ENCODE assay signal across 21 cellular contexts in the genomic region with DNA sequence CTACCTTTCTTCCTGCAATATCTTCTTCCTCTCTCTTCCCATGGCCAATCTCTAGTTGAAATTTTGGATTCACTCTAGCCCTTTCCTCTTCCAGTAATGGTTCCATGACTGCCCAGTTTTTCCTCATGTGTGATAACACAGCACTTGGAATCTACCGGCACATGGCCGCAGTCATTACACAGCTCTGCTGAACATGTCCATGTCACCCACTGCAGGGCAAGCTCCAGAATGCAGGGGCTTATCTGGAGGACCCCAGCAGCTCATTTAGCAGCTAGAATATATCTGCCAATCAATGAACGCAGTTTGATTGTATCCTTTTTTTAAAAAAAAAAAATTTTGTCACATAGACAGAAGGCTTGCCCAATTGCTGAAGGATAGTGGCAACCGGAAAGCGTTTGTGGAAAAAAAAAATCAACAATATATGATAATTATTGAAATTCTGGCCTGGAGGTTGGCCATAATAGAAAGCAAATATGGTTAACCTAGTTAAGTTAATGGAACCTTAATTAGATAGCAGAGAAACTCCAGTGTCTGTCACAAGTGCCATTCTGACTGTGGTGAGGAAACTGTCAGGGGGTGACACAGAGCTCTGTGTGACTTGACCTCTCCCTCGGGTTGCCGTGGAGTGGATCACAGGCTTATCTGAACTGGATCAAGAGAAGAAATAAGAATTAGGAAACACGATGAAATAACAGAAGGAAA.
DNase-seq lines count a peak whose midpoint lies in the region; ATAC-seq, FAIRE-seq and TF ChIP-seq lines count a peak whose summit lies in the region.
"Had no signal": no experiment of that assay in that cellular context is flagged by ENCODE, and none has a peak within 500 bp of the region (broad histone marks: within the 10 kb centered on the region; RNA-seq: fewer than 3 reads in every experiment).

No MANE protein-coding gene starts in this region.

- TF ChIP-seq CTCF in BE2C (IDR thresholded peaks at IDR 0.05; ENCODE audit: low read depth, low read length) (peak; percentile 60), SK-N-SH (IDR thresholded peaks at IDR 0.05) (no peak), glutamatergic neuron (IDR thresholded peaks at IDR 0.05; ENCODE audit: partially characterized antibody, unreplicated experiment) (no peak)

- H3K4me3 Mint-ChIP-seq in glutamatergic neuron (ENCODE audit: unreplicated experiment): no peak overlapping the region
- H3K4me3 Mint-ChIP-seq: CD4-positive, CD25-positive, alpha-beta regulatory T cell; CD8-positive, alpha-beta T cell had no signal

- TF ChIP-seq RAD21 in SK-N-SH (IDR thresholded peaks at IDR 0.05; ENCODE audit: low read length): peak; percentile 59

- H3K4me3 ChIP-seq in BE2C (ENCODE audit: low read depth, low read length) (peak overlapping the region; percentile 33), SK-N-SH (ENCODE audit: low read depth in 2 of 2, low read length in 1 of 2) (no peak overlapping the region)
- H3K4me3 ChIP-seq: BLaER1, GM12878 had no signal

- DNase-seq in BE2C: peak; percentile 88
- no peak for DNase-seq in H54 (ENCODE audit: insufficient read length, low spot score)
- DNase-seq in SK-N-SH: peak; percentile 79
- no peak for DNase-seq in glutamatergic neuron
- no peak for DNase-seq in Right ventricle myocardium superior
- no peak for DNase-seq in GM19239 (ENCODE audit: insufficient read length, low spot score)
- no peak for DNase-seq in D341Med (ENCODE audit: low spot score)
- DNase-seq: Caco-2; CD4-positive, CD25-positive, alpha-beta regulatory T cell; CD8-positive, alpha-beta T cell; DMS 273 treated with DMSO at 0.1 percent for 48 hours; DMS79; EL; GDM1; GOT3; H7; HCEC 1CT had no signal

- H3K27ac ChIP-seq in SK-N-SH (ENCODE audit: low read depth in 2 of 2, low read length in 1 of 2): peak overlapping the region in 1 of 2 experiments; percentile 94; a peak in 3 of 4 replicates
- H3K27ac ChIP-seq: BLaER1, C4-2B had no signal

- peaks cover 11% of the 10 kb centered on the region for H3K36me3 ChIP-seq in BE2C
- no peaks in the 10 kb centered on the region for H3K36me3 ChIP-seq in SK-N-SH (replicated peaks in 1 of 2; ENCODE audit: control insufficient read depth in 1 of 2, insufficient read depth in 2 of 2, low read length in 1 of 2)
- H3K36me3 ChIP-seq: BLaER1 had no signal

- H3K79me2 ChIP-seq in SK-N-SH (ENCODE audit: insufficient read depth): peaks cover 42% of the 10 kb centered on the region

- WGBS in SK-N-SH (ENCODE audit: low lambda C conversion rate): 58% methylated on average over 8 of the region's 8 CpGs

- no peak for TF ChIP-seq POLR2A in H54 (IDR thresholded peaks at IDR 0.05; ENCODE audit: low read depth, low read length)

- no peaks in the 10 kb centered on the region for H3K9me3 Mint-ChIP-seq in glutamatergic neuron (ENCODE audit: unreplicated experiment)

- H3K9me2 ChIP-seq in SK-N-SH: no peaks in the 10 kb centered on the region; the same call in 1 of the 2 replicates

- FAIRE-seq in H54 (lab: Jason Lieb, UNC) (peak; percentile 15), GM19239 (lab: Jason Lieb, UNC) (no peak)
- FAIRE-seq: D721Med, GM12878 had no signal

- H3K36me3 Mint-ChIP-seq in glutamatergic neuron (ENCODE audit: unreplicated experiment): peaks cover 6% of the 10 kb centered on the region
- H3K36me3 Mint-ChIP-seq: CD4-positive, CD25-positive, alpha-beta regulatory T cell; CD8-positive, alpha-beta T cell had no signal

- H2AFZ ChIP-seq in SK-N-SH (ENCODE audit: low read depth): no peak overlapping the region

- ATAC-seq in Right ventricle myocardium superior (ENCODE audit: poor library complexity): no peak
- ATAC-seq: CD8-positive, alpha-beta T cell; GM12878 had no signal

- no peaks in the 10 kb centered on the region for H3K9me3 ChIP-seq in BE2C
- no peaks in the 10 kb centered on the region for H3K9me3 ChIP-seq in SK-N-SH
- H3K9me3 ChIP-seq: BLaER1, Caco-2 had no signal

- CTCF ChIA-PET in SK-N-SH (lab: Yijun Ruan, JAX): interaction anchor here (0.7 to 2.5 kb wide), 11 partner anchors 22 to 583 kb away, joined by 3 to 9 read pairs (median 4); no protein-coding TSS in a partner anchor

- H3K4me1 ChIP-seq in BE2C (peaks cover 29% of the 10 kb centered on the region), SK-N-SH (ENCODE audit: control insufficient read depth in 1 of 2, insufficient read depth in 2 of 2, low read depth in 1 of 2, low read length in 1 of 2) (peaks cover 8 to 30% of the 10 kb centered on the region in 2 experiments; a peak in 2 of 4 replicates)
- H3K4me1 ChIP-seq: BLaER1, Caco-2 had no signal

- no peak overlapping the region for H3K9ac ChIP-seq in SK-N-SH
- H3K9ac ChIP-seq: BLaER1 had no signal

- H3K4me1 Mint-ChIP-seq in glutamatergic neuron (ENCODE audit: low read depth, unreplicated experiment): peaks cover 14% of the 10 kb centered on the region
- H3K4me1 Mint-ChIP-seq: CD4-positive, CD25-positive, alpha-beta regulatory T cell had no signal

- peaks cover 3% of the 10 kb centered on the region for H3K27me3 Mint-ChIP-seq in glutamatergic neuron (ENCODE audit: unreplicated experiment)
- H3K27me3 Mint-ChIP-seq: CD4-positive, CD25-positive, alpha-beta regulatory T cell had no signal

- intact Hi-C loops in Right ventricle myocardium superior (cut with DNase I): no loop called here

- H3K27me3 ChIP-seq in BE2C: no peaks in the 10 kb centered on the region
- H3K27me3 ChIP-seq in SK-N-SH (ENCODE audit: insufficient read depth): no peaks in the 10 kb centered on the region
- H3K27me3 ChIP-seq: BLaER1 had no signal

- H3K27ac Mint-ChIP-seq in glutamatergic neuron (ENCODE audit: unreplicated experiment): peak overlapping the region; percentile 13
- H3K27ac Mint-ChIP-seq: CD4-positive, CD25-positive, alpha-beta regulatory T cell; CD8-positive, alpha-beta T cell had no signal

- POLR2A ChIA-PET in SK-N-SH (lab: Yijun Ruan, JAX): interaction anchor here (0.9 to 1.9 kb wide), 3 partner anchors 23 to 79 kb away, joined by 3 to 8 read pairs (median 6); a partner anchor contains a TSS

- peaks cover 4% of the 10 kb centered on the region for H3F3A ChIP-seq in SK-N-SH (replicated peaks; ENCODE audit: insufficient read depth)

- H3K4me2 ChIP-seq in SK-N-SH: no peak overlapping the region
- H3K4me2 ChIP-seq: BLaER1 had no signal

- TF ChIP-seq EP300 in SK-N-SH (IDR thresholded peaks at IDR 0.05; ENCODE audit: borderline replicate concordance in 1 of 2, low read depth in 1 of 2, low read length in 1 of 2): peak in 1 of 2 experiments; percentile 96; a peak in 2 of 4 replicates

- H4K20me1 ChIP-seq in SK-N-SH (ENCODE audit: insufficient read depth): peaks cover 13% of the 10 kb centered on the region
- H4K20me1 ChIP-seq: BLaER1 had no signal

TF ChIP-seq in SK-N-SH, 30 proteins besides CTCF, POLR2A, EP300 and RAD21 (continues in another document):
- TF ChIP-seq MEF2A (IDR thresholded peaks at IDR 0.05; ENCODE audit: borderline replicate concordance, low read depth) (no peak), RXRA (IDR thresholded peaks at IDR 0.05; ENCODE audit: borderline replicate concordance, low read depth) (no peak), POLR2AphosphoS5 (IDR thresholded peaks at IDR 0.05; ENCODE audit: low read depth, low read length) (no peak), MXI1 (IDR thresholded peaks at IDR 0.05; ENCODE audit: low read depth, low read length) (peak; percentile 85; the same call in 1 of the 2 replicates), ELF1 (IDR thresholded peaks at IDR 0.05) (no peak), SIN3A (IDR thresholded peaks at IDR 0.05; ENCODE audit: borderline replicate concordance, low read depth, low read length) (no peak), CHD2 (IDR thresholded peaks at IDR 0.05; ENCODE audit: low read length, partially characterized antibody) (peak; percentile 86), GABPA (IDR thresholded peaks at IDR 0.05; ENCODE audit: low read depth) (no peak)
- TF ChIP-seq, protein P1, sequence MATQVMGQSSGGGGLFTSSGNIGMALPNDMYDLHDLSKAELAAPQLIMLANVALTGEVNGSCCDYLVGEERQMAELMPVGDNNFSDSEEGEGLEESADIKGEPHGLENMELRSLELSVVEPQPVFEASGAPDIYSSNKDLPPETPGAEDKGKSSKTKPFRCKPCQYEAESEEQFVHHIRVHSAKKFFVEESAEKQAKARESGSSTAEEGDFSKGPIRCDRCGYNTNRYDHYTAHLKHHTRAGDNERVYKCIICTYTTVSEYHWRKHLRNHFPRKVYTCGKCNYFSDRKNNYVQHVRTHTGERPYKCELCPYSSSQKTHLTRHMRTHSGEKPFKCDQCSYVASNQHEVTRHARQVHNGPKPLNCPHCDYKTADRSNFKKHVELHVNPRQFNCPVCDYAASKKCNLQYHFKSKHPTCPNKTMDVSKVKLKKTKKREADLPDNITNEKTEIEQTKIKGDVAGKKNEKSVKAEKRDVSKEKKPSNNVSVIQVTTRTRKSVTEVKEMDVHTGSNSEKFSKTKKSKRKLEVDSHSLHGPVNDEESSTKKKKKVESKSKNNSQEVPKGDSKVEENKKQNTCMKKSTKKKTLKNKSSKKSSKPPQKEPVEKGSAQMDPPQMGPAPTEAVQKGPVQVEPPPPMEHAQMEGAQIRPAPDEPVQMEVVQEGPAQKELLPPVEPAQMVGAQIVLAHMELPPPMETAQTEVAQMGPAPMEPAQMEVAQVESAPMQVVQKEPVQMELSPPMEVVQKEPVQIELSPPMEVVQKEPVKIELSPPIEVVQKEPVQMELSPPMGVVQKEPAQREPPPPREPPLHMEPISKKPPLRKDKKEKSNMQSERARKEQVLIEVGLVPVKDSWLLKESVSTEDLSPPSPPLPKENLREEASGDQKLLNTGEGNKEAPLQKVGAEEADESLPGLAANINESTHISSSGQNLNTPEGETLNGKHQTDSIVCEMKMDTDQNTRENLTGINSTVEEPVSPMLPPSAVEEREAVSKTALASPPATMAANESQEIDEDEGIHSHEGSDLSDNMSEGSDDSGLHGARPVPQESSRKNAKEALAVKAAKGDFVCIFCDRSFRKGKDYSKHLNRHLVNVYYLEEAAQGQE (IDR thresholded peaks at IDR 0.05; ENCODE audit: low read depth, low read length): no peak
- TF ChIP-seq, protein P2, sequence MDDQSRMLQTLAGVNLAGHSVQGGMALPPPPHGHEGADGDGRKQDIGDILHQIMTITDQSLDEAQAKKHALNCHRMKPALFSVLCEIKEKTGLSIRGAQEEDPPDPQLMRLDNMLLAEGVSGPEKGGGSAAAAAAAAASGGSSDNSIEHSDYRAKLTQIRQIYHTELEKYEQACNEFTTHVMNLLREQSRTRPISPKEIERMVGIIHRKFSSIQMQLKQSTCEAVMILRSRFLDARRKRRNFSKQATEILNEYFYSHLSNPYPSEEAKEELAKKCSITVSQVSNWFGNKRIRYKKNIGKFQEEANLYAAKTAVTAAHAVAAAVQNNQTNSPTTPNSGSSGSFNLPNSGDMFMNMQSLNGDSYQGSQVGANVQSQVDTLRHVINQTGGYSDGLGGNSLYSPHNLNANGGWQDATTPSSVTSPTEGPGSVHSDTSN (IDR thresholded peaks at IDR 0.05): no peak

Comparison
In these comparisons a context has a peak if more than half of its experiments do, and no peak if none do; other contexts are left out.
1. DNase-seq: peak in BE2C (single experiment) and SK-N-SH (single experiment); none in H54 (single experiment), glutamatergic neuron (single experiment), Right ventricle myocardium superior (single experiment), GM19239 (single experiment) and D341Med (single experiment).